13 cellular contexts compared by ENCODE assay signal in genomic region chr2:134825716-134826115, GRCh38. TPM values are rescaled to one million over a fixed set of nuclear protein-coding genes. Genes with fewer than 3 reads are reported as not detected.
"Had no signal": no experiment of that assay in that cellular context is flagged by ENCODE, and none has a peak within 500 bp of the region (broad histone marks: within the 10 kb centered on the region; RNA-seq: fewer than 3 reads in every experiment).

No MANE protein-coding gene starts in this region.

RNA-seq across cellular contexts. Expression of gene ACMSD, which starts 12.7 kb away (rescaled TPM):
- total RNA-seq: stomach, subcutaneous adipose tissue, temporal lobe, testis, thoracic aorta, tibial nerve, transverse colon, upper lobe of right lung, ureter, urinary bladder, uterus, vagina had no signal
- polyA plus RNA-seq: stomach, thymus, urinary bladder had no signal
